In genomic region chr1:70486676-70487470, GRCh38 we compare ENCODE assay signal across 1 cellular context.
TF ChIP-seq lines count a peak whose summit lies in the region.

No MANE protein-coding gene starts in this region.

TF ChIP-seq in IMR-90, 13 proteins besides CTCF, POLR2A, EP300 and RAD21 (continued from another document):
- TF ChIP-seq MAFK (IDR thresholded peaks at IDR 0.05; ENCODE audit: low read depth, low read length) (0 out of 2 replicates have a peak, but pooled peaks have one; percentile 3), MXI1 (IDR thresholded peaks at IDR 0.05; ENCODE audit: borderline replicate concordance, low read depth, low read length) (peak; percentile 20; the same call in 1 of the 2 replicates)
TF ChIP-seq in IMR-90: peak in this region for 2.
